Comparison of ENCODE assay signal across 9 cellular contexts in the genomic region with DNA sequence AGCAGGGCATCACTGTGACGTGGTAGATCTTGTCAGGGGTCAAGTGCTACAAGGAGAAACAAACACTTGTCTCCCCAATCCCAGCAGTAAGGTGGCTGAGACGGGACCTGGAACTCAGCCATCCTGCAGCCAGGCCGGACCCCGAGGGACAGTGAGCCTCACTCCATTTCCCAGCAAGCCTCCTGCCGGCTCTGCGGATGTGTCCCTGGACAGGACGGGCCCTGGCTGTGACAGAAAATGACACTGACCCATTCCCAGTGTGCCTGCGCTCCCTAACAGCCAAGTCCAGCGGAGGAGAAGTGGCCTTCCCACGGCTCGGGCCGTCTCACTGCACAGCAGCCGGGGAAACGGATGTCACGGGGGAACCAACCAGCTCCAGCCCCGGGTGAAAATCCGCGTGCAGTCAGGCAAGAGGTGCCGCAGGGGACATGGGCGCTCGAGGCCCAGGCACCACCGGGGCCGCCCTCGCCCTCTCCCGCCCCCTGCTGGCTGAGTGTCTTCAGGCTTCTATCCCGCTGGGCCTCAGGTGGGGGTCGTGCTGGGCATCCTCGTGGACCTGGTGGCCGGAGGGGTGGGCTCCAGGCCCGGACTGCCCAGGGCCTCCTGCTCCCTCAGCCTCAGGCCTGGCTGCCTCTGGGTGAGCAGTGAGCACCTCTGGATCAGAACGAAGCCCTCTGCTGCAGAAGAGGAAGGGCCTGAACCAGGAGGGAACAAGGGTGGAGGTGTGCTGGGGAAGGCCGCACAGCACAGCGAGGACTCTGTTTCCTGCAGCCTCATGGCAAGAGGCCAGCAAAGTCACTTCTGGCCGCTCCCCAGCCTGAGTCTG. TPM values are rescaled to one million over a fixed set of nuclear protein-coding genes. Genes with fewer than 3 reads are reported as not detected.
A peak's percentile ranks its signal among the peaks of the same experiment; 100 is the strongest.
DNase-seq lines count a peak whose midpoint lies in the region; TF ChIP-seq lines count a peak whose summit lies in the region.
"Had no signal": no experiment of that assay in that cellular context is flagged by ENCODE, and none has a peak within 500 bp of the region (broad histone marks: within the 10 kb centered on the region; RNA-seq: fewer than 3 reads in every experiment).

No MANE protein-coding gene starts in this region.

- no peak for DNase-seq in GM10248 (ENCODE audit: extremely low spot score)
- peak; percentile 40 for DNase-seq in NB4 (ENCODE audit: low read depth)
- no peak for DNase-seq in choroid plexus epithelial cell (ENCODE audit: low read depth)
- DNase-seq in progenitor cell of endocrine pancreas (ENCODE audit: low spot score, unreplicated experiment), result no peak
- no peak for DNase-seq in GOT3 (lab: John Stamatoyannopoulos, UW)
- no peak for DNase-seq in SIG-M5 treated with dmso at 0.1 percent for 504 hours (lab: John Stamatoyannopoulos, UW; ENCODE audit: unreplicated experiment)
- DNase-seq in NCI-H1417 treated with DMSO at 0.1 percent for 48 hours (lab: John Stamatoyannopoulos, UW), result no peak
- DNase-seq: amygdala, NCI-H1092 treated with DMSO at 0.1 percent for 48 hours had no signal

- CTCF ChIA-PET in GM10248 (lab: Yijun Ruan, JAX), result interaction anchor here (0.9 to 1.4 kb wide), 2 partner anchors 17 to 21 kb away, joined by 3 to 4 read pairs; no protein-coding TSS in a partner anchor

- TF ChIP-seq CTCF in GM10248 (IDR thresholded peaks at IDR 0.05; ENCODE audit: control extremely low read depth, extremely low read depth, low read depth, missing control alignments) (peak; percentile 19), NB4 (IDR thresholded peaks at IDR 0.05; ENCODE audit: low read depth, low read length) (peak; percentile 38), choroid plexus epithelial cell (conservative IDR thresholded peaks at IDR 0.05; ENCODE audit: low read depth, low read length) (peak; percentile 45), progenitor cell of endocrine pancreas (IDR thresholded peaks at IDR 0.05; ENCODE audit: unreplicated experiment) (peak; percentile 33)

- H3K9me3 Mint-ChIP-seq in progenitor cell of endocrine pancreas (ENCODE audit: low read depth), result no peaks in the 10 kb centered on the region

- H3K4me1 Mint-ChIP-seq in progenitor cell of endocrine pancreas (ENCODE audit: low read depth), result no peaks in the 10 kb centered on the region

- H3K27me3 Mint-ChIP-seq in progenitor cell of endocrine pancreas, result no peaks in the 10 kb centered on the region

- POLR2A ChIA-PET in GM10248 (lab: Yijun Ruan, JAX), result no interaction called here

- H3K4me3 ChIP-seq in NB4 (ENCODE audit: low read depth, low read length) (no peak overlapping the region), choroid plexus epithelial cell (ENCODE audit: low read depth, low read length) (no peak overlapping the region)

- no peak overlapping the region for H3K4me3 Mint-ChIP-seq in progenitor cell of endocrine pancreas (ENCODE audit: low read depth)

- H3K27ac Mint-ChIP-seq in progenitor cell of endocrine pancreas, result no peak overlapping the region

- H3K36me3 Mint-ChIP-seq in progenitor cell of endocrine pancreas (ENCODE audit: insufficient read depth), result peaks cover 7% of the 10 kb centered on the region

- TF ChIP-seq POLR2A in NB4 (IDR thresholded peaks at IDR 0.05; ENCODE audit: extremely low read depth, insufficient read length), result no peak

RNA-seq across cellular contexts. Expression of a gene that starts 6.7 kb away (rescaled TPM):
- total RNA-seq in progenitor cell of endocrine pancreas, result 8.1 and 9.2 TPM in 2 replicates

RNA-seq across cellular contexts. Expression of a gene that starts 7.2 kb away (rescaled TPM):
- 44.0 and 46.5 TPM in 2 replicates for total RNA-seq in progenitor cell of endocrine pancreas

RNA-seq across cellular contexts. Expression of a gene that starts 7.4 kb away (rescaled TPM):
- 2.5 and 3.2 TPM in 2 replicates for total RNA-seq in progenitor cell of endocrine pancreas

RNA-seq across cellular contexts. Expression of a gene that starts 12.6 kb away (rescaled TPM):
- total RNA-seq in progenitor cell of endocrine pancreas, result 44.2 and 44.9 TPM in 2 replicates

RNA-seq across cellular contexts. Expression of a gene that starts 18.7 kb away (rescaled TPM):
- 98.6 and 107 TPM in 2 replicates for total RNA-seq in progenitor cell of endocrine pancreas
